ENCODE assay signal across 13 cellular contexts in genomic region chr6:47701374-47701773, GRCh38. TPM values are rescaled to one million over a fixed set of nuclear protein-coding genes. Genes with fewer than 3 reads are reported as not detected.
DNase-seq lines count a peak whose midpoint lies in the region; ATAC-seq and TF ChIP-seq lines count a peak whose summit lies in the region.
"Had no signal": no experiment of that assay in that cellular context is flagged by ENCODE, and none has a peak within 500 bp of the region (broad histone marks: within the 10 kb centered on the region; RNA-seq: fewer than 3 reads in every experiment).

No MANE protein-coding gene starts in this region.

- TF ChIP-seq CTCF in MM.1S (IDR thresholded peaks at IDR 0.05; ENCODE audit: low read length) (no peak), transverse colon (IDR thresholded peaks at IDR 0.05) (no peak)

- intact Hi-C loops in transverse colon (cut with DNase I; ENCODE audit: low total_unique reads): no loop called here

- no peak for TF ChIP-seq EP300 in transverse colon (IDR thresholded peaks at IDR 0.05; ENCODE audit: low read depth)

- H3K9me2 ChIP-seq in MM.1S (replicated peaks; ENCODE audit: insufficient read depth, low read length): no peaks in the 10 kb centered on the region

- POLR2A ChIA-PET in HEK293T (lab: Yijun Ruan, JAX): no interaction called here

- H4K20me1 ChIP-seq in MM.1S (ENCODE audit: insufficient read depth, low read length): no peaks in the 10 kb centered on the region

- no peak overlapping the region for H3K27ac Mint-ChIP-seq in activated T-cell treated with anti-CD3 and anti-CD28 coated beads, Interleukin-2, amount 50 U/mL, for 72 hours

- H3K4me3 Mint-ChIP-seq in activated T-cell treated with anti-CD3 and anti-CD28 coated beads, Interleukin-2, amount 50 U/mL, for 72 hours: no peak overlapping the region

- H3K27me3 ChIP-seq in MM.1S (replicated peaks; ENCODE audit: insufficient read depth, low read length) (peaks cover 4% of the 10 kb centered on the region; the same call in 1 of the 2 replicates), transverse colon (no peaks in the 10 kb centered on the region)
- H3K27me3 ChIP-seq: vagina had no signal

- H3K79me2 ChIP-seq in MM.1S (ENCODE audit: low read length): no peaks in the 10 kb centered on the region

- in situ Hi-C loops in transverse colon (cut with MboI; ENCODE audit: low pct_ligation_motif_present in 1 of 4, low pct_unique_long_range_greater_than_20kb in 1 of 4, low sequenced_read_pairs in 3 of 4): no loop called here

- CTCF ChIA-PET in HEK293T (lab: Yijun Ruan, JAX): interaction anchor here (0.8 kb wide), 1 partner anchor 70 kb away, joined by 7 read pairs; no protein-coding TSS in a partner anchor

- no peak overlapping the region for H3K4me2 ChIP-seq in MM.1S (ENCODE audit: low read depth, low read length)

- ATAC-seq in activated T-cell treated with anti-CD3 and anti-CD28 coated beads, Interleukin-2, amount 50 U/mL, for 72 hours (replicated peaks in 1 of 2): peak; percentile 44 to 49
- peak; percentile 95 for ATAC-seq in HG02852 (IDR thresholded peaks at IDR 0.05; ENCODE audit: unreplicated experiment)

- H3F3A ChIP-seq in MM.1S (ENCODE audit: insufficient read depth, low read length): no peaks in the 10 kb centered on the region

- no peaks in the 10 kb centered on the region for H3K36me3 ChIP-seq in MM.1S (replicated peaks; ENCODE audit: insufficient read depth, low read length)
- no peaks in the 10 kb centered on the region for H3K36me3 ChIP-seq in transverse colon
- H3K36me3 ChIP-seq: vagina had no signal

- H3K9me3 ChIP-seq in MM.1S (replicated peaks; ENCODE audit: insufficient read depth, low read length) (no peaks in the 10 kb centered on the region), transverse colon (no peaks in the 10 kb centered on the region)
- H3K9me3 ChIP-seq: vagina had no signal

- no peak for TF ChIP-seq POLR2A in transverse colon (IDR thresholded peaks at IDR 0.05)

- H3K27ac ChIP-seq in MM.1S (ENCODE audit: low read length): no peak overlapping the region
- peak overlapping the region; percentile 1 to 42 (median 21) for H3K27ac ChIP-seq in transverse colon
- H3K27ac ChIP-seq: coronary artery, vagina had no signal

- no peak overlapping the region for H3K9ac ChIP-seq in MM.1S (ENCODE audit: low read length)

- H2AFZ ChIP-seq in MM.1S (ENCODE audit: low read length): no peak overlapping the region

- H3K9me3 Mint-ChIP-seq in activated T-cell treated with anti-CD3 and anti-CD28 coated beads, Interleukin-2, amount 50 U/mL, for 72 hours: no peaks in the 10 kb centered on the region

- H3K4me1 ChIP-seq in MM.1S (ENCODE audit: low read length) (no peaks in the 10 kb centered on the region), transverse colon (peaks cover 0 to 18% (median 6%) of the 10 kb centered on the region in 4 donors)

- H3K27me3 Mint-ChIP-seq in activated T-cell treated with anti-CD3 and anti-CD28 coated beads, Interleukin-2, amount 50 U/mL, for 72 hours (ENCODE audit: low read depth): peaks cover 10% of the 10 kb centered on the region

- no peak for DNase-seq in activated T-cell treated with anti-CD3 and anti-CD28 coated beads, Interleukin-2, amount 50 U/mL, for 72 hours
- no peak for DNase-seq in activated T-cell treated with anti-CD3 and anti-CD28 coated beads, Interleukin-2, amount 50 U/mL, for 48 hours
- DNase-seq in MM.1S (peak; percentile 40), transverse colon (no peak), inferior parietal cortex (ENCODE audit: extremely low spot score) (no peak), ecto neural progenitor cell (ENCODE audit: low spot score) (no peak), HEK293T (ENCODE audit: extremely low spot score) (no peak)
- DNase-seq: activated CD4-positive, alpha-beta T cell treated with anti-CD3 and anti-CD28 coated beads, Interleukin-2, amount 50 U/mL, for 4 hours; NCI-H446; stimulated activated CD4-positive, alpha-beta T cell treated with anti-CD3 and anti-CD28 coated beads, Interleukin-12 subunit alpha, Interleukin-12 subunit beta, amount 100 ng/mL, for 4 hours had no signal

- WGBS in transverse colon (ENCODE audit: low coverage in 1 of 2), 2 donors: 37 to 38% methylated on average over 2 of the region's 2 CpGs

- H3K36me3 Mint-ChIP-seq in activated T-cell treated with anti-CD3 and anti-CD28 coated beads, Interleukin-2, amount 50 U/mL, for 72 hours (ENCODE audit: insufficient read depth in 2 of 2): no peaks in the 10 kb centered on the region

- peaks cover 15% of the 10 kb centered on the region for H3K4me1 Mint-ChIP-seq in activated T-cell treated with anti-CD3 and anti-CD28 coated beads, Interleukin-2, amount 50 U/mL, for 72 hours (ENCODE audit: low read depth)

- H3K4me3 ChIP-seq in MM.1S (ENCODE audit: low read length) (no peak overlapping the region), transverse colon (no peak overlapping the region)
- H3K4me3 ChIP-seq: coronary artery, vagina had no signal

TF ChIP-seq in HEK293T, 16 proteins besides CTCF, POLR2A, EP300 and RAD21:
- TF ChIP-seq LEF1 (IDR thresholded peaks at IDR 0.05; ENCODE audit: borderline replicate concordance): no peak
- TF ChIP-seq PKNOX1 (IDR thresholded peaks at IDR 0.05): no peak
- no peak for TF ChIP-seq L3MBTL2 (conservative IDR thresholded peaks at IDR 0.05)
- no peak for TF ChIP-seq SP1 (IDR thresholded peaks at IDR 0.05)
- TF ChIP-seq FOXM1 (IDR thresholded peaks at IDR 0.05; ENCODE audit: borderline replicate concordance): no peak

RNA-seq across cellular contexts. Expression of gene ADGRF4, which starts 3.0 kb away (rescaled TPM):
- not detected for total RNA-seq in activated T-cell treated with anti-CD3 and anti-CD28 coated beads, Interleukin-2, amount 50 U/mL, for 72 hours
- 1 to 10 TPM in 3 of 4 donors, not detected in 1; 2.0 to 3.5 (median 3.0) TPM for total RNA-seq in transverse colon
